Comparison of ENCODE assay signal across 8 cellular contexts in genomic region chr4:184473265-184473514, GRCh38. TPM values are rescaled to one million over a fixed set of nuclear protein-coding genes. Genes with fewer than 3 reads are reported as not detected.
DNase-seq lines count a peak whose midpoint lies in the region; ATAC-seq and TF ChIP-seq lines count a peak whose summit lies in the region.

No MANE protein-coding gene starts in this region.

- no peak overlapping the region for H3K27ac Mint-ChIP-seq in activated T-helper 17 cell treated with anti-CD3 and anti-CD28 coated beads, Interleukin-2, amount 50 U/mL, for 72 hours
- no peak overlapping the region for H3K27ac Mint-ChIP-seq in mesothelial cell of epicardium

- H3K36me3 Mint-ChIP-seq in activated T-helper 17 cell treated with anti-CD3 and anti-CD28 coated beads, Interleukin-2, amount 50 U/mL, for 72 hours (ENCODE audit: low read depth): peaks cover 62% of the 10 kb centered on the region
- no peaks in the 10 kb centered on the region for H3K36me3 Mint-ChIP-seq in mesothelial cell of epicardium

- no peak overlapping the region for H3K4me3 Mint-ChIP-seq in activated T-helper 17 cell treated with anti-CD3 and anti-CD28 coated beads, Interleukin-2, amount 50 U/mL, for 72 hours
- no peak overlapping the region for H3K4me3 Mint-ChIP-seq in mesothelial cell of epicardium

- H3K36me3 ChIP-seq in left ventricle myocardium inferior: no peaks in the 10 kb centered on the region
- H3K36me3 ChIP-seq in kidney epithelial cell (ENCODE audit: control insufficient read depth, insufficient read depth, low read length): no peaks in the 10 kb centered on the region
- H3K36me3 ChIP-seq in uterus: no peaks in the 10 kb centered on the region

- DNase-seq in left ventricle myocardium inferior (no peak), Right ventricle myocardium inferior (ENCODE audit: missing footprints) (no peak), kidney epithelial cell (ENCODE audit: low read depth) (no peak), uterus (no peak), NCI-H187 (lab: John Stamatoyannopoulos, UW) (no peak), mesothelial cell of epicardium (ENCODE audit: low spot score in 2 of 2, unreplicated experiment in 2 of 2) (no peak)

- H3K9me3 Mint-ChIP-seq in activated T-helper 17 cell treated with anti-CD3 and anti-CD28 coated beads, Interleukin-2, amount 50 U/mL, for 72 hours: no peaks in the 10 kb centered on the region
- no peaks in the 10 kb centered on the region for H3K9me3 Mint-ChIP-seq in mesothelial cell of epicardium

- no peak for ATAC-seq in Right ventricle myocardium inferior
- ATAC-seq in activated T-helper 17 cell treated with anti-CD3 and anti-CD28 coated beads, Interleukin-2, amount 50 U/mL, for 72 hours (replicated peaks): peak; percentile 2
- ATAC-seq in HG03521 (IDR thresholded peaks at IDR 0.05; ENCODE audit: unreplicated experiment): no peak

- H3K27me3 ChIP-seq in left ventricle myocardium inferior (ENCODE audit: low read depth) (no peaks in the 10 kb centered on the region), kidney epithelial cell (ENCODE audit: control insufficient read depth, insufficient read depth, low read length) (no peaks in the 10 kb centered on the region), uterus (no peaks in the 10 kb centered on the region)

- H3K9me3 ChIP-seq in left ventricle myocardium inferior (replicated peaks): no peaks in the 10 kb centered on the region
- no peaks in the 10 kb centered on the region for H3K9me3 ChIP-seq in uterus

- H3K27ac ChIP-seq in left ventricle myocardium inferior (replicated peaks) (peak overlapping the region; percentile 98), uterus (peak overlapping the region; percentile 98 to 99)

- peaks cover 87% of the 10 kb centered on the region for H3K4me1 ChIP-seq in left ventricle myocardium inferior
- H3K4me1 ChIP-seq in uterus: peaks cover 10 to 17% of the 10 kb centered on the region in 2 donors

- H3K4me3 ChIP-seq in left ventricle myocardium inferior (peak overlapping the region; percentile 95), kidney epithelial cell (ENCODE audit: low read depth, low read length) (peak overlapping the region; percentile 69), uterus (peak overlapping the region; percentile 83 to 93)

- TF ChIP-seq CTCF in left ventricle myocardium inferior (IDR thresholded peaks at IDR 0.05; ENCODE audit: borderline replicate concordance) (no peak), kidney epithelial cell (IDR thresholded peaks at IDR 0.05; ENCODE audit: insufficient read depth, low read length, poor library complexity, severe bottlenecking) (no peak), uterus (IDR thresholded peaks at IDR 0.05) (peak in 1 of 4 experiments; percentile 5), mesothelial cell of epicardium (IDR thresholded peaks at IDR 0.05; ENCODE audit: unreplicated experiment) (no peak)

- no peaks in the 10 kb centered on the region for H3K27me3 Mint-ChIP-seq in activated T-helper 17 cell treated with anti-CD3 and anti-CD28 coated beads, Interleukin-2, amount 50 U/mL, for 72 hours
- no peaks in the 10 kb centered on the region for H3K27me3 Mint-ChIP-seq in mesothelial cell of epicardium (ENCODE audit: low read depth)

- peaks cover 30% of the 10 kb centered on the region for H3K4me1 Mint-ChIP-seq in activated T-helper 17 cell treated with anti-CD3 and anti-CD28 coated beads, Interleukin-2, amount 50 U/mL, for 72 hours
- H3K4me1 Mint-ChIP-seq in mesothelial cell of epicardium: peaks cover 30% of the 10 kb centered on the region

- intact Hi-C loops in left ventricle myocardium inferior (cut with micrococcal nuclease): no loop called here
- intact Hi-C loops in Right ventricle myocardium inferior (cut with DNase I): loop anchor here (2.0 to 5.0 kb wide), 5 partner anchors 61 to 206 kb away; partner anchors contain the start of genes CASP3 and PRIMPOL
- intact Hi-C loops in uterus (cut with DNase I; ENCODE audit: low total_unique reads): loop anchor here (10.0 kb wide), 2 partner anchors 62 to 188 kb away; no protein-coding TSS in a partner anchor

- TF ChIP-seq POLR2A in uterus (IDR thresholded peaks at IDR 0.05): no peak

RNA-seq across cellular contexts. Expression of gene IRF2, which starts 1.2 kb away (rescaled TPM):
- total RNA-seq in left ventricle myocardium inferior: 25.9 TPM
- total RNA-seq in Right ventricle myocardium inferior: 34.0 TPM
- total RNA-seq in activated T-helper 17 cell treated with anti-CD3 and anti-CD28 coated beads, Interleukin-2, amount 50 U/mL, for 72 hours: 10 to 100 TPM; 48.1 to 61.7 TPM
- total RNA-seq in kidney epithelial cell: 30.4 and 36.4 TPM in 2 replicates
- total RNA-seq in uterus: 10 to 100 TPM in 3 of 4 donors, 1 to 10 TPM in 1; 7.9 to 45.7 (median 35.7) TPM
- 15.8 to 18.1 TPM (median 16.7 TPM) in 3 replicates for total RNA-seq in mesothelial cell of epicardium
